ENCODE assay signal across 4 cellular contexts in the genomic region with DNA sequence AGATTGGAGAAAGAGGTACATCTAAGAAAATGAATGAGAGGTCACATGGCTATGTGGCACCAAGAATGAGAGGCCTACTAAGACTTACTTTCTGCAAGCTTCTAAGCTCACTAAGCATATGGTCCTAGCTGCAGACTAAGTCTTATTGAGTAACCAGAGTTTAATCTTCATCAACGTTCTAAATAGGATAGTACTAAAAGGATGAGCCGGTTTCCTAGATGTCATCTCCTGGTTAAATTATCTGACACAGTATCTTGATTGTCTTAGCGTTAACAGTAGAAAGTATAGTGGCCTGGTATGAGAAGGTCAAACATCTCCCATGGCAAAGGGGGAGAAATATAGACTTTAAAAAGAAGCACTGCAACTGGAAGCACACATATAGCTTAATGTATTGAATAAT.
"Had no signal": no experiment of that assay in that cellular context is flagged by ENCODE, and none has a peak within 500 bp of the region (broad histone marks: within the 10 kb centered on the region; RNA-seq: fewer than 3 reads in every experiment).

No MANE protein-coding gene starts in this region.

- H3K9me3 Mint-ChIP-seq: H9 had no signal

- ATAC-seq: K562 had no signal

- H3K4me1 Mint-ChIP-seq: H9 had no signal

- H3K4me3 ChIP-seq: K562 had no signal

- H3K4me3 Mint-ChIP-seq: H9 had no signal

- DNase-seq: H9, HCEC 1CT, IMR-90 had no signal

- H3K27ac Mint-ChIP-seq: H9 had no signal
